ENCODE assay signal across 8 cellular contexts in genomic region chr2:12587729-12588522, GRCh38.
DNase-seq lines count a peak whose midpoint lies in the region; ATAC-seq and TF ChIP-seq lines count a peak whose summit lies in the region.

No MANE protein-coding gene starts in this region.

- H2AFZ ChIP-seq in osteoblast (ENCODE audit: low read length) = peak overlapping the region; percentile 53

- H3K27me3 Mint-ChIP-seq in activated T-cell treated with anti-CD3 and anti-CD28 coated beads, Interleukin-2, amount 50 U/mL, for 4 hours (ENCODE audit: low read depth) = no peaks in the 10 kb centered on the region

- H3K27me3 ChIP-seq in osteoblast (ENCODE audit: insufficient read depth, low read length) = no peaks in the 10 kb centered on the region

- H3K27ac ChIP-seq in osteoblast (ENCODE audit: low read depth, low read length) = peak overlapping the region; percentile 47

- H3K36me3 ChIP-seq in osteoblast (ENCODE audit: insufficient read depth, low read length) = no peaks in the 10 kb centered on the region

- H3K4me3 Mint-ChIP-seq in activated T-cell treated with anti-CD3 and anti-CD28 coated beads, Interleukin-2, amount 50 U/mL, for 4 hours = no peak overlapping the region

- TF ChIP-seq CTCF in osteoblast (IDR thresholded peaks at IDR 0.05; ENCODE audit: extremely low read depth, low read depth, low read length) = no peak

- peaks cover 36% of the 10 kb centered on the region for H3K4me1 Mint-ChIP-seq in activated T-cell treated with anti-CD3 and anti-CD28 coated beads, Interleukin-2, amount 50 U/mL, for 4 hours (ENCODE audit: low read depth)

- no peaks in the 10 kb centered on the region for H3K9me3 Mint-ChIP-seq in activated T-cell treated with anti-CD3 and anti-CD28 coated beads, Interleukin-2, amount 50 U/mL, for 4 hours

- H3K9me3 ChIP-seq in osteoblast (ENCODE audit: low read depth, low read length) = no peaks in the 10 kb centered on the region

- ATAC-seq in activated T-cell treated with anti-CD3 and anti-CD28 coated beads, Interleukin-2, amount 50 U/mL, for 4 hours = peak; percentile 46 to 53
- ATAC-seq in HG02852 (IDR thresholded peaks at IDR 0.05; ENCODE audit: unreplicated experiment) = peak; percentile 85

- peak overlapping the region; percentile 53 for H3K4me2 ChIP-seq in osteoblast (ENCODE audit: insufficient read depth, low read length)

- H3K36me3 Mint-ChIP-seq in activated T-cell treated with anti-CD3 and anti-CD28 coated beads, Interleukin-2, amount 50 U/mL, for 4 hours (ENCODE audit: insufficient read depth) = no peaks in the 10 kb centered on the region

- peak overlapping the region; percentile 14 for H3K4me3 ChIP-seq in osteoblast (ENCODE audit: insufficient read depth, low read length)

- H3K79me2 ChIP-seq in osteoblast (ENCODE audit: insufficient read depth, low read length) = no peaks in the 10 kb centered on the region

- no peaks in the 10 kb centered on the region for H4K20me1 ChIP-seq in osteoblast (ENCODE audit: insufficient read depth, low read length)

- DNase-seq in activated T-cell treated with anti-CD3 and anti-CD28 coated beads, Interleukin-2, amount 50 U/mL, for 4 hours = no peak
- DNase-seq in activated T-cell treated with anti-CD3 and anti-CD28 coated beads for 4 hours (no peak), NOMO-1 treated with DMSO at 0.1 percent for 48 hours (lab: John Stamatoyannopoulos, UW; ENCODE audit: unreplicated experiment) (peak; percentile 98), dermis blood vessel endothelial cell (peak; percentile 43), osteoblast (ENCODE audit: insufficient read length, low spot score, missing footprints) (peak; percentile 81), NCI-H1092 treated with DMSO at 0.1 percent for 48 hours (lab: John Stamatoyannopoulos, UW) (no peak), HuH-7.5 (ENCODE audit: low spot score) (no peak)

- peaks cover 10% of the 10 kb centered on the region for H3K4me1 ChIP-seq in osteoblast (ENCODE audit: insufficient read depth, low read length)

Comparison
In these comparisons a context has a peak if more than half of its experiments do, and no peak if none do; other contexts are left out.
1. DNase-seq: peak in NOMO-1 treated with DMSO at 0.1 percent for 48 hours (single experiment), dermis blood vessel endothelial cell (single experiment) and osteoblast (single experiment); none in activated T-cell treated with anti-CD3 and anti-CD28 coated beads, Interleukin-2, amount 50 U/mL, for 4 hours (single experiment), activated T-cell treated with anti-CD3 and anti-CD28 coated beads for 4 hours (single experiment), NCI-H1092 treated with DMSO at 0.1 percent for 48 hours (single experiment) and HuH-7.5 (single experiment).